ENCODE assay signal across 2 cellular contexts in genomic region chr12:47957671-47958070, GRCh38. TPM values are rescaled to one million over a fixed set of nuclear protein-coding genes. Genes with fewer than 3 reads are reported as not detected.
"Had no signal": no experiment of that assay in that cellular context is flagged by ENCODE, and none has a peak within 500 bp of the region (broad histone marks: within the 10 kb centered on the region; RNA-seq: fewer than 3 reads in every experiment).

No MANE protein-coding gene starts in this region.

RNA-seq across cellular contexts. Expression of gene COL2A1, which starts 46.6 kb away (rescaled TPM):
- total RNA-seq: LHCN-M2, M059J had no signal
